In the genomic region with DNA sequence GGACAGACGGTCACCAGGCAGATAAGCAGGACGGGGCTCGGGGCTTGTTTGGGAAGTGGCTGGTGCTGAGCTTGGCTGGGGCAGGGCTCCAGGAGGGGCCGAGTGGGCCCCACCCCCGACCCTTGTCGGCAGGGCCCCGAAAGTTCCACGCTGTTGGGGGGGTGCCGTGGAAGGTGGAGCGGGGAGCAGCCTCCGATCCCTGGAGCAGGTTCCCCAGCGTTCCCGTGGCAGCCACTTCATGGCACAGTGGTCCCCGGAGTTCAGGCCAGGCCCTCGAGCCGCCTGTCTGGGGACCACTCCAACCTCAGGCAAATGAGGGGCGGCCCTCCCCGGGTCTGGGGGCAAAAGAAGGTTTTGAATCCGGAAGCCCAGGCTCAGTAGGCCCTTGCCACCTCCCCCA, we compare ENCODE assay signal across 16 cellular contexts. TPM values are rescaled to one million over a fixed set of nuclear protein-coding genes. Genes with fewer than 3 reads are reported as not detected.
A peak's percentile ranks its signal among the peaks of the same experiment; 100 is the strongest.
DNase-seq lines count a peak whose midpoint lies in the region; ATAC-seq, FAIRE-seq and TF ChIP-seq lines count a peak whose summit lies in the region.
"Had no signal": no experiment of that assay in that cellular context is flagged by ENCODE, and none has a peak within 500 bp of the region (broad histone marks: within the 10 kb centered on the region; RNA-seq: fewer than 3 reads in every experiment).

No MANE protein-coding gene starts in this region.

- H3K4me3 Mint-ChIP-seq in T-helper 17 cell: no peak overlapping the region
- H3K4me3 Mint-ChIP-seq: activated CD4-positive, alpha-beta T cell treated with anti-CD3 and anti-CD28 coated beads, Interleukin-2, amount 10 ng/mL, durations not matched to agents 7 days and 5 days; naive B cell had no signal

- H3K36me3 ChIP-seq in keratinocyte (ENCODE audit: control insufficient read depth in 2 of 2, extremely low read depth in 1 of 2, insufficient read depth in 2 of 2, low read length in 2 of 2): peaks cover 24 to 56% of the 10 kb centered on the region in 2 experiments

- DNase-seq in A549 (ENCODE audit: low read depth in 1 of 2, low spot score in 1 of 2) (no peak), T-helper 17 cell (no peak), keratinocyte (ENCODE audit: low read depth, low spot score) (no peak), NCI-H2029 treated with DMSO at 0.1 percent for 48 hours (lab: John Stamatoyannopoulos, UW) (no peak)
- DNase-seq in activated effector memory CD4-positive, alpha-beta T cell treated with anti-CD3 and anti-CD28 coated beads, Interleukin-2, amount 50 U/mL, for 16 hours: no peak
- DNase-seq: activated CD4-positive, alpha-beta T cell treated with anti-CD3 and anti-CD28 coated beads, Interleukin-2, amount 10 ng/mL, durations not matched to agents 7 days and 5 days; DMS79; effector CD8-positive, alpha-beta T cell; naive B cell; NCI-H146; NCI-H524 had no signal

- TF ChIP-seq POLR2A in A549 (IDR thresholded peaks at IDR 0.05; ENCODE audit: low read length): no peak

- TF ChIP-seq EP300 in A549 (IDR thresholded peaks at IDR 0.05): no peak

- no peaks in the 10 kb centered on the region for H3K27me3 ChIP-seq in keratinocyte (ENCODE audit: control insufficient read depth, extremely low read depth, insufficient read depth, low read length)

- peaks cover 52% of the 10 kb centered on the region for H4K20me1 ChIP-seq in keratinocyte (ENCODE audit: control insufficient read depth, extremely low read depth, insufficient read depth, low read length)

- CTCF ChIA-PET in A549 (lab: Yijun Ruan, JAX): no interaction called here

- no peak for TF ChIP-seq CTCF in A549 (IDR thresholded peaks at IDR 0.05)
- no peak for TF ChIP-seq CTCF in keratinocyte (optimal IDR thresholded peaks at IDR 0.05 in 1 of 3, IDR thresholded peaks at IDR 0.05 in 1 of 3, conservative IDR thresholded peaks at IDR 0.05 in 1 of 3; ENCODE audit: extremely low read depth in 1 of 3, insufficient read depth in 2 of 3, low read length in 3 of 3)

- peak overlapping the region; percentile 81 for H3K4me2 ChIP-seq in A549
- peak overlapping the region; percentile 5 for H3K4me2 ChIP-seq in keratinocyte (ENCODE audit: control insufficient read depth, extremely low read depth, insufficient read depth, low read depth, low read length)

- no peaks in the 10 kb centered on the region for H3K36me3 Mint-ChIP-seq in T-helper 17 cell (ENCODE audit: low read depth)
- H3K36me3 Mint-ChIP-seq: naive B cell had no signal

- H3K27ac ChIP-seq in A549: peak overlapping the region; percentile 93 to 98; a peak in 5 of 6 replicates
- no peak overlapping the region for H3K27ac ChIP-seq in keratinocyte (ENCODE audit: control insufficient read depth, insufficient read depth, low read length)
- H3K27ac ChIP-seq in skin epidermis: peak overlapping the region in 19 of 21 experiments; percentile 57 to 92 (median 83)

- no peaks in the 10 kb centered on the region for H3K27me3 Mint-ChIP-seq in T-helper 17 cell
- H3K27me3 Mint-ChIP-seq: activated CD4-positive, alpha-beta T cell treated with anti-CD3 and anti-CD28 coated beads, Interleukin-2, amount 10 ng/mL, durations not matched to agents 7 days and 5 days; naive B cell had no signal

- no peak overlapping the region for H2AFZ ChIP-seq in keratinocyte (ENCODE audit: control insufficient read depth, low read length)

- TF ChIP-seq RAD21 in A549 (conservative IDR thresholded peaks at IDR 0.05 in 1 of 2, IDR thresholded peaks at IDR 0.05 in 1 of 2): no peak

- ATAC-seq in A549: no peak
- ATAC-seq in T-helper 17 cell: no peak
- no peak for ATAC-seq in HG03025 (IDR thresholded peaks at IDR 0.05; ENCODE audit: low FRiP score, unreplicated experiment)
- no peak for ATAC-seq in HG03342 (IDR thresholded peaks at IDR 0.05; ENCODE audit: unreplicated experiment)
- ATAC-seq: sciatic nerve had no signal

- dilution Hi-C loops in keratinocyte (cut with MboI; ENCODE audit: extremely low pct_ligation_motif_present, low sequenced_read_pairs): no loop called here

- peaks cover 2% of the 10 kb centered on the region for H3K9me1 ChIP-seq in keratinocyte (ENCODE audit: control insufficient read depth, extremely low read depth, insufficient read depth, low read length)

- FAIRE-seq in A549 (lab: Jason Lieb, UNC) (no peak), keratinocyte (lab: Jason Lieb, UNC) (no peak)
- FAIRE-seq: islet of Langerhans had no signal

- H3K4me3 ChIP-seq in A549 (no peak overlapping the region), keratinocyte (ENCODE audit: control insufficient read depth in 2 of 3, extremely low read depth in 1 of 3, insufficient read depth in 2 of 3, low read depth in 1 of 3, low read length in 3 of 3) (no peak overlapping the region), skin epidermis (no peak overlapping the region)

- H3K27ac Mint-ChIP-seq in T-helper 17 cell: peak overlapping the region; percentile 51
- H3K27ac Mint-ChIP-seq: activated CD4-positive, alpha-beta T cell treated with anti-CD3 and anti-CD28 coated beads, Interleukin-2, amount 10 ng/mL, durations not matched to agents 7 days and 5 days; naive B cell had no signal

- H3K79me2 ChIP-seq in keratinocyte (ENCODE audit: control insufficient read depth, insufficient read depth, low read length): peaks cover 31% of the 10 kb centered on the region

- no peak overlapping the region for H3K9ac ChIP-seq in keratinocyte (ENCODE audit: control insufficient read depth, extremely low read depth, insufficient read depth, low read length)

- no peaks in the 10 kb centered on the region for H3K9me3 ChIP-seq in A549
- H3K9me3 ChIP-seq in T-helper 17 cell (ENCODE audit: control insufficient read depth, low read length, poor library complexity, severe bottlenecking): no peaks in the 10 kb centered on the region
- no peaks in the 10 kb centered on the region for H3K9me3 ChIP-seq in keratinocyte (ENCODE audit: control insufficient read depth, low read depth, low read length)

- POLR2A ChIA-PET in A549 (lab: Yijun Ruan, JAX): no interaction called here

- H3K4me1 Mint-ChIP-seq in T-helper 17 cell: peaks cover 2% of the 10 kb centered on the region
- H3K4me1 Mint-ChIP-seq: activated CD4-positive, alpha-beta T cell treated with anti-CD3 and anti-CD28 coated beads, Interleukin-2, amount 10 ng/mL, durations not matched to agents 7 days and 5 days; naive B cell had no signal

- 87% methylated on average over 5 of the region's 19 CpGs for WGBS in A549 (ENCODE audit: missing lambda C conversion rate)

- H3K4me1 ChIP-seq in A549 (peaks cover 92% of the 10 kb centered on the region), keratinocyte (ENCODE audit: control insufficient read depth, extremely low read depth, insufficient read depth, low read length) (peaks cover 78% of the 10 kb centered on the region)

TF ChIP-seq in A549, 52 proteins besides CTCF, POLR2A, EP300 and RAD21:
- TF ChIP-seq HOXA7 (CRISPR knock-in tag; IDR thresholded peaks at IDR 0.05) (no peak), ESRRA (IDR thresholded peaks at IDR 0.05; ENCODE audit: borderline replicate concordance, low read length) (no peak), RARB (CRISPR knock-in tag; IDR thresholded peaks at IDR 0.05) (no peak), TP53 (CRISPR knock-in tag; IDR thresholded peaks at IDR 0.05) (no peak), FOXS1 (CRISPR knock-in tag; IDR thresholded peaks at IDR 0.05) (no peak), MAFK (IDR thresholded peaks at IDR 0.05; ENCODE audit: partially characterized antibody) (no peak), NPAS2 (CRISPR knock-in tag; IDR thresholded peaks at IDR 0.05; ENCODE audit: borderline replicate concordance) (no peak), HOXB5 (CRISPR knock-in tag; IDR thresholded peaks at IDR 0.05) (no peak), JUNB (IDR thresholded peaks at IDR 0.05) (no peak), FOSB (CRISPR knock-in tag; IDR thresholded peaks at IDR 0.05) (no peak), RFX5 (IDR thresholded peaks at IDR 0.05) (no peak), ZFP36 (IDR thresholded peaks at IDR 0.05; ENCODE audit: borderline replicate concordance, partially characterized antibody) (no peak)
- TF ChIP-seq, protein P1, sequence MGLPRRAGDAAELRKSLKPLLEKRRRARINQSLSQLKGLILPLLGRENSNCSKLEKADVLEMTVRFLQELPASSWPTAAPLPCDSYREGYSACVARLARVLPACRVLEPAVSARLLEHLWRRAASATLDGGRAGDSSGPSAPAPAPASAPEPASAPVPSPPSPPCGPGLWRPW (IDR thresholded peaks at IDR 0.05): no peak
- TF ChIP-seq, protein P2, sequence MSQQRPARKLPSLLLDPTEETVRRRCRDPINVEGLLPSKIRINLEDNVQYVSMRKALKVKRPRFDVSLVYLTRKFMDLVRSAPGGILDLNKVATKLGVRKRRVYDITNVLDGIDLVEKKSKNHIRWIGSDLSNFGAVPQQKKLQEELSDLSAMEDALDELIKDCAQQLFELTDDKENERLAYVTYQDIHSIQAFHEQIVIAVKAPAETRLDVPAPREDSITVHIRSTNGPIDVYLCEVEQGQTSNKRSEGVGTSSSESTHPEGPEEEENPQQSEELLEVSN (IDR thresholded peaks at IDR 0.05; ENCODE audit: borderline replicate concordance, low read depth): no peak

RNA-seq across cellular contexts. Expression of a gene that starts 46.7 kb away (rescaled TPM):
- polyA plus RNA-seq in A549 (2011; rRNA removed) (2.8 and 3.7 TPM in 2 replicates), A549 (2017; fragmentation: RNase III; extraction: RNeasy Plus Mini Kit Qiagen cat#74134 plus additional on column Dnase treatment) (2.4 to 2.7 TPM (median 2.6 TPM) in 3 replicates), keratinocyte (3.8 to 5.7 TPM (median 4.9 TPM) in 3 replicates)
- 0.99 and 1.5 TPM in 2 replicates for polyA plus RNA-seq in A549 (2012; cell fraction: cytosol; rRNA removed)
- polyA plus RNA-seq in A549 (2012; cell fraction: nucleus; rRNA removed): 0.36 and 0.67 TPM in 2 replicates
- polyA minus RNA-seq in A549 (2011; rRNA and poly(A)+ RNA removed): 8.7 and 10.8 TPM in 2 replicates
- 10 to 100 TPM; 11.7 to 12.3 TPM for total RNA-seq in T-helper 17 cell
- polyA plus RNA-seq in keratinocyte (2011; ENCODE audit: low read depth): 3.0 TPM
- polyA plus RNA-seq in keratinocyte (2011; cell fraction: cytosol; rRNA removed): 4.3 and 5.2 TPM in 2 replicates
- polyA plus RNA-seq in keratinocyte (2011; cell fraction: nucleus; rRNA removed): 5.7 TPM in 2 replicates
- 5.0 and 6.3 TPM in 2 replicates for polyA plus RNA-seq in keratinocyte (2012; ENCODE audit: low replicate concordance)
- polyA minus RNA-seq in keratinocyte: 7.1 to 18.8 TPM (median 10.4 TPM) in 3 replicates
- 10.7 TPM for polyA minus RNA-seq in keratinocyte (2011; cell fraction: cytosol; rRNA and poly(A)+ RNA removed)
- polyA minus RNA-seq in keratinocyte (2011; cell fraction: nucleus; rRNA and poly(A)+ RNA removed): 8.8 and 9.4 TPM in 2 replicates
